ENCODE assay signal across 8 cellular contexts in the genomic region with DNA sequence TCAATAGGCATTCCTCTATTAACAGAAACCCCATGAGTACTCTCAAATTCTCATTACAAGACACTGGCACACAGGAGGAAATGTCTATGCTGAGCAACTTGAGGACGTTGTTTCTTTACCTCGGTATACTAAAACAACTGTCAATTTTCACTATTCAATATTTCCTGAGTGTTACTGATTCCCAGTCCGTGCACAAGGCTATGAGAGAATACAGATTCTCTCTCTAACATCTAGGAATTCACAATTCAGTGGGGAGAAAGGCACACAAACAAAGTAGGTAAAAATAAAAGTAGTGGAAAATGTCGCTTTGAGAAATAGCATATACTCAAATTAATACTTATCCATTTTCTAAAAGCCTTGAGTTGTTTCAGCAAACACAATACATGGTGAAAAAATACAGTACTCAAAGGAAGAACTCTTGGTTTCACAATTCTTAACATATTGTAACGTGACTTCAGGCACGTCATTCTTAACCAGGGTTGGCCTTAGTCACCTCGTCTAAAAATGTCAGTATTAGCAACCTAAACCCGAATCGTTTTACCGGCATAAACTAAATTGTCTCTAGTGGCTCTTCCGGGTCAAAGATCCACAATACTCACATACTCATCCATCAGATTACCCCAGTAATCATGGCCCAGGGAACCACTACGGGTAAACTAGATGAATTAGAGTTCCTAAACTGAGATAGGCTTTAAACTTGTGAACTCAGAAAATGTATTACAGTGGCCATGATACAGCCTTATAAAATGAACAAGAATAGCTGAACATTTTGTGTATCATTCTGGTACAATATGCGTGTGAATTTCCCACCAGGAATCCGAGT. TPM values are rescaled to one million over a fixed set of nuclear protein-coding genes. Genes with fewer than 3 reads are reported as not detected.
DNase-seq lines count a peak whose midpoint lies in the region; ATAC-seq, FAIRE-seq and TF ChIP-seq lines count a peak whose summit lies in the region.

No MANE protein-coding gene starts in this region.

- DNase-seq in cardiac muscle cell (ENCODE audit: low read depth in 1 of 2, low spot score in 1 of 2) (peak; percentile 3 to 61), left ventricle myocardium superior (no peak), SK-N-MC (ENCODE audit: low read depth, low spot score) (no peak), dorsolateral prefrontal cortex (no peak), mucosa of gallbladder (ENCODE audit: low spot score) (peak; percentile 12), urothelium cell line (ENCODE audit: low spot score) (no peak), D721Med (ENCODE audit: insufficient read length, low spot score) (no peak)

- FAIRE-seq in urothelium cell line (lab: Jason Lieb, UNC), result peak; percentile 5
- FAIRE-seq in D721Med (lab: Jason Lieb, UNC), result no peak

- ATAC-seq in left ventricle myocardium superior (no peak), HG03159 (IDR thresholded peaks at IDR 0.05; ENCODE audit: unreplicated experiment) (peak; percentile 24)

- intact Hi-C loops in left ventricle myocardium superior (cut with micrococcal nuclease), result no loop called here
- intact Hi-C loops in dorsolateral prefrontal cortex (cut with DNase I), result loop anchor here in 1 of 2 donors (5.0 kb wide), 1 partner anchor 66 kb away; no protein-coding TSS in a partner anchor

- no peak for TF ChIP-seq CTCF in cardiac muscle cell (IDR thresholded peaks at IDR 0.05; ENCODE audit: low read depth, low read length)
- TF ChIP-seq CTCF in dorsolateral prefrontal cortex (IDR thresholded peaks at IDR 0.05 in 54 of 56, conservative IDR thresholded peaks at IDR 0.05 in 2 of 56; ENCODE audit: low read depth in 1 of 56, partially characterized antibody in 56 of 56), result no peak
- TF ChIP-seq CTCF in D721Med (IDR thresholded peaks at IDR 0.05; ENCODE audit: insufficient read depth, missing control alignments), result no peak

- H3K36me3 ChIP-seq in cardiac muscle cell (no peaks in the 10 kb centered on the region), SK-N-MC (ENCODE audit: insufficient read depth, low read length) (no peaks in the 10 kb centered on the region)

- H3K4me3 ChIP-seq in cardiac muscle cell (peak overlapping the region; percentile 89), SK-N-MC (peak overlapping the region; percentile 86), dorsolateral prefrontal cortex (peak overlapping the region; percentile 70 to 98 (median 91))

- no peaks in the 10 kb centered on the region for H3K9me3 ChIP-seq in cardiac muscle cell (ENCODE audit: low read depth)
- no peaks in the 10 kb centered on the region for H3K9me3 ChIP-seq in SK-N-MC (ENCODE audit: low read depth, low read length)

- peak overlapping the region; percentile 57 for H3K9ac ChIP-seq in SK-N-MC (ENCODE audit: insufficient read length)

- H3K27me3 ChIP-seq in cardiac muscle cell, result no peaks in the 10 kb centered on the region
- H3K27me3 ChIP-seq in dorsolateral prefrontal cortex, result no peaks in the 10 kb centered on the region

- peak overlapping the region; percentile 93 for H3K27ac ChIP-seq in cardiac muscle cell
- H3K27ac ChIP-seq in SK-N-MC, result peak overlapping the region; percentile 70
- H3K27ac ChIP-seq in dorsolateral prefrontal cortex, result peak overlapping the region in 58 of 59 donors; percentile 2 to 98 (median 94)

- H3K4me1 ChIP-seq in cardiac muscle cell (ENCODE audit: low read depth), result peaks cover 15% of the 10 kb centered on the region

RNA-seq across cellular contexts. Expression of gene IPMK, which starts 1.5 kb away (rescaled TPM):
- total RNA-seq in cardiac muscle cell (3.9 and 4.9 TPM in 2 replicates), left ventricle myocardium superior (2.2 TPM), dorsolateral prefrontal cortex (1 to 10 TPM; 4.1 to 7.9 (median 5.9) TPM), mucosa of gallbladder (6.4 TPM)
- polyA plus RNA-seq in cardiac muscle cell, result 2.3 and 4.4 TPM in 2 replicates

RNA-seq across cellular contexts. Expression of gene CISD1, which starts 2.7 kb away (rescaled TPM):
- total RNA-seq in cardiac muscle cell, result 31.7 and 40.8 TPM in 2 replicates
- polyA plus RNA-seq in cardiac muscle cell, result 197 and 212 TPM in 2 replicates
- 182 TPM for total RNA-seq in left ventricle myocardium superior
- total RNA-seq in dorsolateral prefrontal cortex, result 100 to 1,000 TPM in 6 of 120 experiments, 10 to 100 TPM in 114; 25.5 to 115 (median 77.2) TPM
- total RNA-seq in mucosa of gallbladder, result 34.2 TPM

Comparison
In these comparisons a context has a peak if more than half of its experiments do, and no peak if none do; other contexts are left out.
1. DNase-seq: peak in cardiac muscle cell (2 of 2) and mucosa of gallbladder (single experiment); none in left ventricle myocardium superior (single experiment), SK-N-MC (single experiment), dorsolateral prefrontal cortex (0 of 10), urothelium cell line (single experiment) and D721Med (single experiment).
2. Peak in every context shown above with its lines, with median percentiles within 50 percentile points of each other: H3K27ac ChIP-seq and H3K4me3 ChIP-seq.